Comparison of ENCODE assay signal across 2 cellular contexts in genomic region chr15:29696950-29697738, GRCh38.
TF ChIP-seq lines count a peak whose summit lies in the region.

No MANE protein-coding gene starts in this region.

TF ChIP-seq in HEK293, 187 proteins besides CTCF, POLR2A, EP300 and RAD21 (continued from another document):
- TF ChIP-seq PRDM6 (tag by site-specific recombination; IDR thresholded peaks at IDR 0.05) = 0 out of 2 replicates have a peak, but pooled peaks have one; percentile 8

TF ChIP-seq in WTC11, 78 proteins besides CTCF, POLR2A, EP300 and RAD21 (continued from another document):
- TF ChIP-seq GABPB1 (CRISPR knock-in tag; IDR thresholded peaks at IDR 0.05) = no peak
- TF ChIP-seq RORB (CRISPR knock-in tag; IDR thresholded peaks at IDR 0.05) = no peak
- no peak for TF ChIP-seq USF2 (CRISPR knock-in tag; IDR thresholded peaks at IDR 0.05)
- no peak for TF ChIP-seq ZNF423 (CRISPR knock-in tag; IDR thresholded peaks at IDR 0.05)
